Comparison of ENCODE assay signal across 20 cellular contexts in genomic region chr12:79455314-79455713, GRCh38.
DNase-seq lines count a peak whose midpoint lies in the region; ATAC-seq and TF ChIP-seq lines count a peak whose summit lies in the region.
"Had no signal": no experiment of that assay in that cellular context is flagged by ENCODE, and none has a peak within 500 bp of the region (broad histone marks: within the 10 kb centered on the region; RNA-seq: fewer than 3 reads in every experiment).

No MANE protein-coding gene starts in this region.

- peaks cover 0 to 2% (median 0%) of the 10 kb centered on the region in 3 experiments; a peak in 3 of 7 replicates for H3K36me3 Mint-ChIP-seq in H9 (ENCODE audit: insufficient read depth in 1 of 3, low read depth in 3 of 3)
- peaks cover 10% of the 10 kb centered on the region for H3K36me3 Mint-ChIP-seq in brain
- H3K36me3 Mint-ChIP-seq in activated T-cell treated with anti-CD3 and anti-CD28 coated beads, Interleukin-2, amount 50 U/mL, for 24 hours (ENCODE audit: low read depth) = no peaks in the 10 kb centered on the region

- no CpG with 5 or more reads among the region's 2 CpGs for WGBS in H9 (ENCODE audit: extremely low coverage, insufficient read length, low lambda C conversion rate)

- H3K9me3 Mint-ChIP-seq in H9 (peaks cover 0 to 2% of the 10 kb centered on the region in 2 experiments; a peak in 1 of 5 replicates), brain (peaks cover 0 to 6% (median 0%) of the 10 kb centered on the region in 5 experiments)
- no peaks in the 10 kb centered on the region for H3K9me3 Mint-ChIP-seq in activated T-cell treated with anti-CD3 and anti-CD28 coated beads, Interleukin-2, amount 50 U/mL, for 24 hours
- H3K9me3 Mint-ChIP-seq: T-helper 2 cell treated with Interferon-gamma antibody and Interleukin-4, amounts not matched to agents 5 μg/mL and 100 μg/mL, for 36 hours had no signal

- H3K23me2 ChIP-seq in H9 (ENCODE audit: insufficient read length, low read depth, low read length, poor library complexity, severe bottlenecking) = no peaks in the 10 kb centered on the region

- no peak overlapping the region for H3K14ac ChIP-seq in H9 (ENCODE audit: insufficient read depth, low read length)

- H3K9ac ChIP-seq in H9 (ENCODE audit: extremely low read depth, insufficient read length, low read length) = peak overlapping the region; percentile 15

- peaks cover 13% of the 10 kb centered on the region for H3K4me1 ChIP-seq in H9 (ENCODE audit: insufficient read depth, low read length)
- H3K4me1 ChIP-seq in left ventricle myocardium inferior = no peaks in the 10 kb centered on the region

- H2AK5ac ChIP-seq in H9 (ENCODE audit: insufficient read length, low read length) = no peak overlapping the region

- H3K4me3 ChIP-seq in fibroblast of villous mesenchyme (ENCODE audit: low read depth, low read length) (peak overlapping the region; percentile 49), left ventricle myocardium inferior (no peak overlapping the region)
- H3K4me3 ChIP-seq: ascending aorta, sigmoid colon, SJSA1 had no signal

- no peaks in the 10 kb centered on the region for H3K79me1 ChIP-seq in H9 (ENCODE audit: insufficient read depth, low read depth, low read length, poor library complexity, severe bottlenecking)

- no peaks in the 10 kb centered on the region for H3K36me3 ChIP-seq in left ventricle myocardium inferior
- H3K36me3 ChIP-seq: ascending aorta, sigmoid colon, SJSA1 had no signal

- H3K18ac ChIP-seq in H9 (ENCODE audit: insufficient read length, low read depth, low read length) = no peak overlapping the region

- H2BK20ac ChIP-seq in H9 (ENCODE audit: low read depth, low read length, poor library complexity, severe bottlenecking) = no peak overlapping the region

- H3K27me3 ChIP-seq in H9 (ENCODE audit: insufficient read depth, low read length) = no peaks in the 10 kb centered on the region
- no peaks in the 10 kb centered on the region for H3K27me3 ChIP-seq in left ventricle myocardium inferior (ENCODE audit: low read depth)
- H3K27me3 ChIP-seq: ascending aorta, sigmoid colon, SJSA1 had no signal

- H3K4me1 Mint-ChIP-seq in H9 (peaks cover 15 to 22% of the 10 kb centered on the region in 2 experiments), brain (peaks cover 29% of the 10 kb centered on the region)
- no peaks in the 10 kb centered on the region for H3K4me1 Mint-ChIP-seq in activated T-cell treated with anti-CD3 and anti-CD28 coated beads, Interleukin-2, amount 50 U/mL, for 24 hours (ENCODE audit: low read depth)

- H2BK12ac ChIP-seq in H9 (ENCODE audit: insufficient read length, low read depth, low read length) = no peak overlapping the region

- no peak overlapping the region for H3K4ac ChIP-seq in H9 (ENCODE audit: low read depth, low read length)

- H3K4me2 ChIP-seq in H9 (ENCODE audit: insufficient read depth, insufficient read length, low read length) = no peak overlapping the region

- peak overlapping the region; percentile 53 for H3K27ac ChIP-seq in H9 (ENCODE audit: insufficient read length, low read depth, low read length)
- no peak overlapping the region for H3K27ac ChIP-seq in left ventricle myocardium inferior (replicated peaks)
- H3K27ac ChIP-seq: ascending aorta had no signal

- intact Hi-C loops in left ventricle myocardium inferior (cut with micrococcal nuclease) = no loop called here

- H3T11ph ChIP-seq in H9 (ENCODE audit: low read length) = no peak overlapping the region

- no peak overlapping the region for H4K8ac ChIP-seq in H9 (replicated peaks; ENCODE audit: insufficient read length, low read depth, low read length)

- H2BK5ac ChIP-seq in H9 (ENCODE audit: insufficient read length, low read length) = no peak overlapping the region

- H3K9me3 ChIP-seq in H9 (ENCODE audit: control insufficient read depth, low read depth, low read length) = no peaks in the 10 kb centered on the region
- H3K9me3 ChIP-seq in left ventricle myocardium inferior (replicated peaks) = no peaks in the 10 kb centered on the region
- H3K9me3 ChIP-seq: ascending aorta, sigmoid colon, SJSA1 had no signal

- no peak overlapping the region for H2AFZ ChIP-seq in H9 (ENCODE audit: low read length)

- H3K4me3 Mint-ChIP-seq in H9 (no peak overlapping the region), brain (no peak overlapping the region)
- no peak overlapping the region for H3K4me3 Mint-ChIP-seq in activated T-cell treated with anti-CD3 and anti-CD28 coated beads, Interleukin-2, amount 50 U/mL, for 24 hours
- H3K4me3 Mint-ChIP-seq: neural crest cell; T-helper 2 cell treated with Interferon-gamma antibody and Interleukin-4, amounts not matched to agents 5 μg/mL and 100 μg/mL, for 36 hours had no signal

- H3K27ac Mint-ChIP-seq in H9 (peak overlapping the region in 2 of 3 experiments; percentile 29 to 41; a peak in 3 of 7 replicates), brain (peak overlapping the region in 3 of 5 experiments; percentile 32 to 85 (median 61))
- H3K27ac Mint-ChIP-seq in activated T-cell treated with anti-CD3 and anti-CD28 coated beads, Interleukin-2, amount 50 U/mL, for 24 hours = no peak overlapping the region
- H3K27ac Mint-ChIP-seq: T-helper 2 cell treated with Interferon-gamma antibody and Interleukin-4, amounts not matched to agents 5 μg/mL and 100 μg/mL, for 36 hours had no signal

- TF ChIP-seq CTCF in H9 (conservative IDR thresholded peaks at IDR 0.05) (no peak), brain (conservative IDR thresholded peaks at IDR 0.05) (no peak), fibroblast of villous mesenchyme (IDR thresholded peaks at IDR 0.05; ENCODE audit: insufficient read depth, low read depth, low read length) (no peak), left ventricle myocardium inferior (IDR thresholded peaks at IDR 0.05; ENCODE audit: borderline replicate concordance) (no peak)

- H4K5ac ChIP-seq in H9 (ENCODE audit: insufficient read length, low read depth, low read length) = no peak overlapping the region

- H2BK120ac ChIP-seq in H9 (ENCODE audit: low read depth, low read length, poor library complexity, severe bottlenecking) = no peak overlapping the region

- H2BK15ac ChIP-seq in H9 (ENCODE audit: low read depth, low read length) = no peak overlapping the region

- no peak overlapping the region for H3K23ac ChIP-seq in H9 (ENCODE audit: insufficient read length, low read depth, low read length)

- no peak for ATAC-seq in GM21786 (IDR thresholded peaks at IDR 0.05; ENCODE audit: unreplicated experiment)

- H3K27me3 Mint-ChIP-seq in H9 (ENCODE audit: low read depth) = no peaks in the 10 kb centered on the region
- no peaks in the 10 kb centered on the region for H3K27me3 Mint-ChIP-seq in brain
- no peaks in the 10 kb centered on the region for H3K27me3 Mint-ChIP-seq in activated T-cell treated with anti-CD3 and anti-CD28 coated beads, Interleukin-2, amount 50 U/mL, for 24 hours

- H4K91ac ChIP-seq in H9 (ENCODE audit: insufficient read length, low read depth, low read length) = no peak overlapping the region

- no peaks in the 10 kb centered on the region for H4K20me1 ChIP-seq in H9 (ENCODE audit: control insufficient read depth, insufficient read depth, insufficient read length)

- no peak overlapping the region for H3K56ac ChIP-seq in H9 (ENCODE audit: insufficient read length, low read depth, low read length)

- no peaks in the 10 kb centered on the region for H3K79me2 ChIP-seq in H9 (ENCODE audit: insufficient read depth, low read length)

- no peak for DNase-seq in H9
- peak; percentile 72 for DNase-seq in fibroblast of villous mesenchyme (ENCODE audit: low read depth)
- DNase-seq in renal cortical epithelial cell (ENCODE audit: low read depth) = peak; percentile 51
- no peak for DNase-seq in activated T-cell treated with anti-CD3 and anti-CD28 coated beads, Interleukin-2, amount 50 U/mL, for 24 hours
- no peak for DNase-seq in stimulated activated CD8-positive, alpha-beta memory T cell treated with anti-CD3 and anti-CD28 coated beads, Interleukin-4, amount 100 ng/mL, for 48 hours
- DNase-seq in left ventricle myocardium inferior = no peak
- DNase-seq: activated effector memory CD4-positive, alpha-beta T cell treated with anti-CD3 and anti-CD28 coated beads, Interleukin-2, amount 50 U/mL, for 16 hours; cortex of kidney; erythroblast; head of caudate nucleus; NCI-H1930; NCI-H510A treated with DMSO at 0.1 percent for 48 hours; sigmoid colon; substantia nigra had no signal

Comparison
In these comparisons a context has a peak if more than half of its experiments do, and no peak if none do; other contexts are left out.
1. DNase-seq: peak in fibroblast of villous mesenchyme (single experiment) and renal cortical epithelial cell (single experiment); none in H9 (single experiment), activated T-cell treated with anti-CD3 and anti-CD28 coated beads, Interleukin-2, amount 50 U/mL, for 24 hours (single experiment), stimulated activated CD8-positive, alpha-beta memory T cell treated with anti-CD3 and anti-CD28 coated beads, Interleukin-4, amount 100 ng/mL, for 48 hours (single experiment) and left ventricle myocardium inferior (single experiment).